In genomic region chr1:200224315-200224714, GRCh38 we compare ENCODE assay signal across 20 cellular contexts.
A peak's percentile ranks its signal among the peaks of the same experiment; 100 is the strongest.
DNase-seq lines count a peak whose midpoint lies in the region; ATAC-seq and TF ChIP-seq lines count a peak whose summit lies in the region.
"Had no signal": no experiment of that assay in that cellular context is flagged by ENCODE, and none has a peak within 500 bp of the region (broad histone marks: within the 10 kb centered on the region; RNA-seq: fewer than 3 reads in every experiment).

No MANE protein-coding gene starts in this region.

- peaks cover 17% of the 10 kb centered on the region for H3F3A ChIP-seq in smooth muscle cell (ENCODE audit: low read depth)

- H2AFZ ChIP-seq in smooth muscle cell (ENCODE audit: low read depth), result no peak overlapping the region

- H3K79me2 ChIP-seq in smooth muscle cell (ENCODE audit: low read depth), result no peaks in the 10 kb centered on the region

- no peak for TF ChIP-seq CTCF in smooth muscle cell (IDR thresholded peaks at IDR 0.05; ENCODE audit: borderline replicate concordance, insufficient read depth, poor library complexity, severe bottlenecking)

- no peak overlapping the region for H3K9ac ChIP-seq in smooth muscle cell (ENCODE audit: low read depth)

- WGBS in smooth muscle cell (ENCODE audit: low lambda C conversion rate), result 63% methylated on average over 4 of the region's 4 CpGs

- no peaks in the 10 kb centered on the region for H3K36me3 ChIP-seq in smooth muscle cell (ENCODE audit: low read depth)
- H3K36me3 ChIP-seq: thyroid gland had no signal

- no peak overlapping the region for H3K4me3 ChIP-seq in smooth muscle cell
- H3K4me3 ChIP-seq: thyroid gland had no signal

- DNase-seq in GM03348 (ENCODE audit: low spot score) (peak; percentile 9), T1000 (lab: John Stamatoyannopoulos, UW) (peak; percentile 46), fibroblast of gingiva (ENCODE audit: low read depth) (peak; percentile 71), renal cortical epithelial cell (ENCODE audit: low read depth) (peak; percentile 59), T-helper 1 cell (no peak), smooth muscle cell (lab: John Stamatoyannopoulos, UW; ENCODE audit: unreplicated experiment) (no peak)
- DNase-seq: activated CD8-positive, alpha-beta memory T cell treated with anti-CD3 and anti-CD28 coated beads for 24 hours; activated naive CD4-positive, alpha-beta T cell; activated T-cell treated with anti-CD3 and anti-CD28 coated beads, Interleukin-2, amount 50 U/mL, for 4 hours; amygdala; COR-L47; DND-41; GOT3; NCI-H1694; NCI-H526 treated with DMSO at 0.1 percent for 48 hours; occipital lobe; stimulated activated CD4-positive, alpha-beta T cell treated with anti-CD3 and anti-CD28 coated beads, Interleukin-4, amount 100 ng/mL, for 4 hours; stimulated activated naive CD8-positive, alpha-beta T cell treated with anti-CD3 and anti-CD28 coated beads, Interleukin-15, Interleukin-2, amounts not matched to agents 100 U/mL and 50 U/mL, for 24 hours; thyroid gland had no signal

- no peak overlapping the region for H3K4me2 ChIP-seq in smooth muscle cell

- H4K20me1 ChIP-seq in smooth muscle cell (ENCODE audit: low read depth), result no peaks in the 10 kb centered on the region

- H3K27me3 ChIP-seq in smooth muscle cell (ENCODE audit: low read depth), result no peaks in the 10 kb centered on the region
- H3K27me3 ChIP-seq: thyroid gland had no signal

- peaks cover 10% of the 10 kb centered on the region for H3K4me1 ChIP-seq in smooth muscle cell (ENCODE audit: low read depth)
- H3K4me1 ChIP-seq: thyroid gland had no signal

- no peak for ATAC-seq in HG03342 (IDR thresholded peaks at IDR 0.05; ENCODE audit: unreplicated experiment)
- ATAC-seq: activated T-cell treated with anti-CD3 and anti-CD28 coated beads, Interleukin-2, amount 50 U/mL, for 4 hours; stimulated activated naive CD8-positive, alpha-beta T cell treated with anti-CD3 and anti-CD28 coated beads, Interleukin-15, Interleukin-2, amounts not matched to agents 100 U/mL and 50 U/mL, for 24 hours had no signal

- H3K27ac ChIP-seq in smooth muscle cell (ENCODE audit: low read depth), result no peak overlapping the region
- H3K27ac ChIP-seq: thyroid gland had no signal

- no peaks in the 10 kb centered on the region for H3K9me3 ChIP-seq in smooth muscle cell (replicated peaks; ENCODE audit: low read depth)
- H3K9me3 ChIP-seq: thyroid gland had no signal

Comparison
In these comparisons a context has a peak if more than half of its experiments do, and no peak if none do; other contexts are left out.
1. DNase-seq: peak in GM03348 (single experiment), T1000 (single experiment), fibroblast of gingiva (single experiment) and renal cortical epithelial cell (single experiment); none in T-helper 1 cell (0 of 5) and smooth muscle cell (single experiment).